ENCODE assay signal across 11 cellular contexts in genomic region chr3:184526158-184526483, GRCh38. TPM values are rescaled to one million over a fixed set of nuclear protein-coding genes. Genes with fewer than 3 reads are reported as not detected.
DNase-seq lines count a peak whose midpoint lies in the region; ATAC-seq, FAIRE-seq and TF ChIP-seq lines count a peak whose summit lies in the region.
"Had no signal": no experiment of that assay in that cellular context is flagged by ENCODE, and none has a peak within 500 bp of the region (broad histone marks: within the 10 kb centered on the region; RNA-seq: fewer than 3 reads in every experiment).

No MANE protein-coding gene starts in this region.

- H3F3A ChIP-seq in SK-N-SH (replicated peaks; ENCODE audit: insufficient read depth): no peaks in the 10 kb centered on the region

- H3K27ac ChIP-seq in SK-N-SH (ENCODE audit: low read depth in 2 of 2, low read length in 1 of 2): no peak overlapping the region
- H3K27ac ChIP-seq in psoas muscle: no peak overlapping the region
- no peak overlapping the region for H3K27ac ChIP-seq in small intestine (ENCODE audit: low read depth in 1 of 2, low read length in 1 of 2)

- no peak for FAIRE-seq in small intestine (lab: Jason Lieb, UNC)
- FAIRE-seq: H54 had no signal

- no peak overlapping the region for H2AFZ ChIP-seq in SK-N-SH (ENCODE audit: low read depth)

- 0 out of 2 replicates have a peak overlapping the region, but pooled peaks have one; percentile 65 for H3K4me2 ChIP-seq in SK-N-SH

- H3K4me3 ChIP-seq in SK-N-SH (ENCODE audit: low read depth in 2 of 2, low read length in 1 of 2): peak overlapping the region; percentile 26 to 41; a peak in 1 of 4 replicates
- H3K4me3 ChIP-seq in fibroblast of mammary gland (ENCODE audit: control insufficient read depth, low read depth, low read length): no peak overlapping the region
- H3K4me3 ChIP-seq in psoas muscle: peak overlapping the region; percentile 65
- no peak overlapping the region for H3K4me3 ChIP-seq in small intestine (ENCODE audit: low read depth in 1 of 2, low read length in 2 of 2)

- H3K36me3 ChIP-seq in ES-I3 (ENCODE audit: insufficient read depth, low read length) (no peaks in the 10 kb centered on the region), SK-N-SH (replicated peaks in 1 of 2; ENCODE audit: control insufficient read depth in 1 of 2, insufficient read depth in 2 of 2, low read length in 1 of 2) (no peaks in the 10 kb centered on the region), psoas muscle (ENCODE audit: insufficient read depth in 1 of 2, low read depth in 1 of 2) (no peaks in the 10 kb centered on the region), small intestine (ENCODE audit: control insufficient read depth in 2 of 2, insufficient read depth in 2 of 2, low read length in 2 of 2) (no peaks in the 10 kb centered on the region)

- intact Hi-C loops in psoas muscle (cut with DNase I): no loop called here

- H3K4me1 ChIP-seq in ES-I3 (ENCODE audit: insufficient read depth, low read length): peaks cover 9% of the 10 kb centered on the region; the same call in 1 of the 2 replicates
- peaks cover 0 to 3% of the 10 kb centered on the region in 2 experiments; a peak in 1 of 4 replicates for H3K4me1 ChIP-seq in SK-N-SH (ENCODE audit: control insufficient read depth in 1 of 2, insufficient read depth in 2 of 2, low read depth in 1 of 2, low read length in 1 of 2)
- H3K4me1 ChIP-seq in psoas muscle: peaks cover 3% of the 10 kb centered on the region
- H3K4me1 ChIP-seq in small intestine (ENCODE audit: control insufficient read depth in 2 of 2, insufficient read depth in 1 of 2, low read depth in 1 of 2, low read length in 1 of 2): peaks cover 0 to 3% of the 10 kb centered on the region in 2 donors

- no peak for TF ChIP-seq RAD21 in SK-N-SH (IDR thresholded peaks at IDR 0.05; ENCODE audit: low read length)

- CTCF ChIA-PET in SK-N-SH (lab: Yijun Ruan, JAX): interaction anchor here (0.9 to 7.6 kb wide), 11 partner anchors 12 to 252 kb away, joined by 3 to 50 read pairs (median 6); partner anchors contain the start of gene EPHB3

- no peaks in the 10 kb centered on the region for H3K9me2 ChIP-seq in SK-N-SH

- no peak for TF ChIP-seq CTCF in SK-N-SH (IDR thresholded peaks at IDR 0.05)
- no peak for TF ChIP-seq CTCF in fibroblast of mammary gland (conservative IDR thresholded peaks at IDR 0.05; ENCODE audit: control insufficient read depth, insufficient read depth, low read depth, low read length)
- no peak for TF ChIP-seq CTCF in psoas muscle (IDR thresholded peaks at IDR 0.05)

- POLR2A ChIA-PET in SK-N-SH (lab: Yijun Ruan, JAX): interaction anchor here (1.8 kb wide), 1 partner anchor 12 kb away, joined by 7 read pairs; no protein-coding TSS in a partner anchor

- DNase-seq in SK-N-SH: no peak
- DNase-seq in fibroblast of mammary gland (ENCODE audit: low read depth): peak; percentile 19
- DNase-seq in psoas muscle: no peak
- no peak for DNase-seq in HuH-7.5 (ENCODE audit: low spot score)
- no peak for DNase-seq in stimulated activated CD4-positive, alpha-beta T cell treated with anti-CD3 and anti-CD28 coated beads, Interleukin-12 subunit alpha, Interleukin-12 subunit beta, amount 100 ng/mL, for 4 hours
- no peak for DNase-seq in small intestine

- 77% methylated on average over 7 of the region's 7 CpGs for WGBS in SK-N-SH (ENCODE audit: low lambda C conversion rate)
- 21% methylated on average over 7 of the region's 7 CpGs for WGBS in psoas muscle, 3 donors
- 25 to 39% (median 31%) methylated on average over 7 of the region's 7 CpGs for WGBS in small intestine, 3 donors

- no peak for ATAC-seq in psoas muscle
- ATAC-seq in HG03095 (IDR thresholded peaks at IDR 0.05; ENCODE audit: unreplicated experiment): no peak

- H3K9ac ChIP-seq in ES-I3 (ENCODE audit: low read depth, low read length) (peak overlapping the region; percentile 90), SK-N-SH (no peak overlapping the region)

- H3K9me3 ChIP-seq in ES-I3 (ENCODE audit: control insufficient read depth, insufficient read depth, low read length) (no peaks in the 10 kb centered on the region), SK-N-SH (no peaks in the 10 kb centered on the region), psoas muscle (no peaks in the 10 kb centered on the region), small intestine (ENCODE audit: control insufficient read depth, low read depth) (no peaks in the 10 kb centered on the region)

- H3K79me2 ChIP-seq in SK-N-SH (ENCODE audit: insufficient read depth): no peaks in the 10 kb centered on the region

- no peak for TF ChIP-seq EP300 in SK-N-SH (IDR thresholded peaks at IDR 0.05; ENCODE audit: borderline replicate concordance in 1 of 2, low read depth in 1 of 2, low read length in 1 of 2)

- no peaks in the 10 kb centered on the region for H4K20me1 ChIP-seq in SK-N-SH (ENCODE audit: insufficient read depth)

- H3K27me3 ChIP-seq in SK-N-SH (ENCODE audit: insufficient read depth) (peaks cover 68% of the 10 kb centered on the region), psoas muscle (ENCODE audit: insufficient read depth in 3 of 3, low read length in 2 of 3) (peaks cover 0 to 64% (median 8%) of the 10 kb centered on the region in 3 donors), small intestine (ENCODE audit: control insufficient read depth in 2 of 2, insufficient read depth in 2 of 2, low read length in 2 of 2) (peaks cover 3 to 17% of the 10 kb centered on the region in 2 donors)

TF ChIP-seq in SK-N-SH, 30 proteins besides CTCF, POLR2A, EP300 and RAD21 (continues in another document):
- TF ChIP-seq JUND (IDR thresholded peaks at IDR 0.05) (no peak), RFX5 (IDR thresholded peaks at IDR 0.05; ENCODE audit: low read length) (no peak), GABPA (IDR thresholded peaks at IDR 0.05; ENCODE audit: low read depth) (no peak), ZBTB33 (IDR thresholded peaks at IDR 0.05; ENCODE audit: borderline replicate concordance, low read depth) (no peak), ELF1 (IDR thresholded peaks at IDR 0.05) (no peak), SMC3 (IDR thresholded peaks at IDR 0.05; ENCODE audit: low read depth, low read length) (no peak), NRF1 (IDR thresholded peaks at IDR 0.05; ENCODE audit: low read depth, low read length) (no peak), MAX (IDR thresholded peaks at IDR 0.05; ENCODE audit: low read depth) (no peak), FOXJ3 (CRISPR knock-in tag; IDR thresholded peaks at IDR 0.05) (no peak), POLR2AphosphoS5 (IDR thresholded peaks at IDR 0.05; ENCODE audit: low read depth, low read length) (no peak), EZH2phosphoT487 (IDR thresholded peaks at IDR 0.05; ENCODE audit: borderline replicate concordance, low read depth) (no peak), RCOR1 (IDR thresholded peaks at IDR 0.05; ENCODE audit: low read length) (no peak), SIN3A (IDR thresholded peaks at IDR 0.05; ENCODE audit: borderline replicate concordance, low read depth, low read length) (no peak), MEF2A (IDR thresholded peaks at IDR 0.05; ENCODE audit: borderline replicate concordance, low read depth) (no peak), FOSL2 (IDR thresholded peaks at IDR 0.05; ENCODE audit: borderline replicate concordance, low read depth) (no peak)
- TF ChIP-seq, protein P1, sequence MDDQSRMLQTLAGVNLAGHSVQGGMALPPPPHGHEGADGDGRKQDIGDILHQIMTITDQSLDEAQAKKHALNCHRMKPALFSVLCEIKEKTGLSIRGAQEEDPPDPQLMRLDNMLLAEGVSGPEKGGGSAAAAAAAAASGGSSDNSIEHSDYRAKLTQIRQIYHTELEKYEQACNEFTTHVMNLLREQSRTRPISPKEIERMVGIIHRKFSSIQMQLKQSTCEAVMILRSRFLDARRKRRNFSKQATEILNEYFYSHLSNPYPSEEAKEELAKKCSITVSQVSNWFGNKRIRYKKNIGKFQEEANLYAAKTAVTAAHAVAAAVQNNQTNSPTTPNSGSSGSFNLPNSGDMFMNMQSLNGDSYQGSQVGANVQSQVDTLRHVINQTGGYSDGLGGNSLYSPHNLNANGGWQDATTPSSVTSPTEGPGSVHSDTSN (IDR thresholded peaks at IDR 0.05): no peak
- TF ChIP-seq, protein P2, sequence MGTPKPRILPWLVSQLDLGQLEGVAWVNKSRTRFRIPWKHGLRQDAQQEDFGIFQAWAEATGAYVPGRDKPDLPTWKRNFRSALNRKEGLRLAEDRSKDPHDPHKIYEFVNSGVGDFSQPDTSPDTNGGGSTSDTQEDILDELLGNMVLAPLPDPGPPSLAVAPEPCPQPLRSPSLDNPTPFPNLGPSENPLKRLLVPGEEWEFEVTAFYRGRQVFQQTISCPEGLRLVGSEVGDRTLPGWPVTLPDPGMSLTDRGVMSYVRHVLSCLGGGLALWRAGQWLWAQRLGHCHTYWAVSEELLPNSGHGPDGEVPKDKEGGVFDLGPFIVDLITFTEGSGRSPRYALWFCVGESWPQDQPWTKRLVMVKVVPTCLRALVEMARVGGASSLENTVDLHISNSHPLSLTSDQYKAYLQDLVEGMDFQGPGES (IDR thresholded peaks at IDR 0.05; ENCODE audit: low read depth, low read length): no peak

RNA-seq across cellular contexts. Expression of gene EPHB3, which starts 35.5 kb away (rescaled TPM):
- polyA plus RNA-seq in SK-N-SH (2012; rRNA removed): 2.1 and 4.2 TPM in 2 replicates
- polyA plus RNA-seq in SK-N-SH (2012; cell fraction: cytosol; rRNA removed): 1.5 and 2.0 TPM in 2 replicates
- polyA plus RNA-seq in SK-N-SH (2012; cell fraction: nucleus; rRNA removed): 10.0 and 14.1 TPM in 2 replicates
- total RNA-seq in psoas muscle: 1 to 10 TPM in 2 of 4 donors, under 1 TPM in 2; 0.34 to 1.6 (median 0.92) TPM
- polyA plus RNA-seq in psoas muscle: under 1 TPM; 0.08 to 0.69 (median 0.36) TPM
- 10 to 100 TPM in 1 of 3 donors, under 1 TPM in 2; 0.27 to 16.7 (median 0.67) TPM for polyA plus RNA-seq in small intestine
- total RNA-seq: OCI-LY7 had no signal
- polyA plus RNA-seq: IgD-negative memory B cell had no signal

Comparison
In these comparisons a context has a peak if more than half of its experiments do, and no peak if none do; other contexts are left out.
1. H3K4me3 ChIP-seq: peak in SK-N-SH (2 of 2) and psoas muscle (single experiment); none in fibroblast of mammary gland (single experiment) and small intestine (0 of 2).